ENCODE assay signal across 8 cellular contexts in genomic region chr17:28724500-28725165, GRCh38. TPM values are rescaled to one million over a fixed set of nuclear protein-coding genes. Genes with fewer than 3 reads are reported as not detected.
DNase-seq lines count a peak whose midpoint lies in the region; TF ChIP-seq lines count a peak whose summit lies in the region.

No MANE protein-coding gene starts in this region.

- no peak for TF ChIP-seq POLR2A in esophagus muscularis mucosa (IDR thresholded peaks at IDR 0.05; ENCODE audit: low read depth)

- TF ChIP-seq CTCF in esophagus muscularis mucosa (IDR thresholded peaks at IDR 0.05) = no peak

- no peak for TF ChIP-seq EP300 in esophagus muscularis mucosa (IDR thresholded peaks at IDR 0.05)

- H3K4me1 ChIP-seq in esophagus muscularis mucosa = peaks cover 46 to 76% (median 69%) of the 10 kb centered on the region in 4 donors

- peak; percentile 42 for DNase-seq in activated CD4-positive, alpha-beta T cell treated with anti-CD3 and anti-CD28 coated beads for 48 hours
- DNase-seq in activated CD4-positive, alpha-beta T cell treated with anti-CD3 and anti-CD28 coated beads, Interleukin-2, amount 50 U/mL, for 1 hour = no peak
- DNase-seq in SK-N-MC (ENCODE audit: low read depth, low spot score) (no peak), esophagus muscularis mucosa (ENCODE audit: extremely low spot score) (no peak), NCI-H748 treated with DMSO at 0.1 percent for 48 hours (lab: John Stamatoyannopoulos, UW) (no peak), anterior cingulate cortex (lab: John Stamatoyannopoulos, UW) (no peak), nucleus accumbens (lab: John Stamatoyannopoulos, UW) (no peak)

- H3K4me1 Mint-ChIP-seq in stimulated activated naive CD8-positive, alpha-beta T cell treated with anti-CD3 and anti-CD28 coated beads, Interleukin-15, Interleukin-2, amounts not matched to agents 100 ng/mL and 50 ng/mL, for 24 hours (ENCODE audit: low read depth) = peaks cover 75% of the 10 kb centered on the region

- H3K9me3 ChIP-seq in SK-N-MC (ENCODE audit: low read depth, low read length) (no peaks in the 10 kb centered on the region), esophagus muscularis mucosa (no peaks in the 10 kb centered on the region)

- peak overlapping the region; percentile 92 for H3K27ac Mint-ChIP-seq in stimulated activated naive CD8-positive, alpha-beta T cell treated with anti-CD3 and anti-CD28 coated beads, Interleukin-15, Interleukin-2, amounts not matched to agents 100 ng/mL and 50 ng/mL, for 24 hours

- H3K4me3 ChIP-seq in SK-N-MC (peak overlapping the region; percentile 96), esophagus muscularis mucosa (no peak overlapping the region)

- peaks cover 59% of the 10 kb centered on the region for H3K36me3 Mint-ChIP-seq in stimulated activated naive CD8-positive, alpha-beta T cell treated with anti-CD3 and anti-CD28 coated beads, Interleukin-15, Interleukin-2, amounts not matched to agents 100 ng/mL and 50 ng/mL, for 24 hours (ENCODE audit: low read depth)

- H3K4me3 Mint-ChIP-seq in stimulated activated naive CD8-positive, alpha-beta T cell treated with anti-CD3 and anti-CD28 coated beads, Interleukin-15, Interleukin-2, amounts not matched to agents 100 ng/mL and 50 ng/mL, for 24 hours = peak overlapping the region; percentile 99

- WGBS in esophagus muscularis mucosa = 79% methylated on average over 10 of the region's 10 CpGs

- H3K9me3 Mint-ChIP-seq in stimulated activated naive CD8-positive, alpha-beta T cell treated with anti-CD3 and anti-CD28 coated beads, Interleukin-15, Interleukin-2, amounts not matched to agents 100 ng/mL and 50 ng/mL, for 24 hours = no peaks in the 10 kb centered on the region

- no peaks in the 10 kb centered on the region for H3K27me3 ChIP-seq in esophagus muscularis mucosa

- no peak overlapping the region for H3K9ac ChIP-seq in SK-N-MC (ENCODE audit: insufficient read length)

- no peaks in the 10 kb centered on the region for H3K27me3 Mint-ChIP-seq in stimulated activated naive CD8-positive, alpha-beta T cell treated with anti-CD3 and anti-CD28 coated beads, Interleukin-15, Interleukin-2, amounts not matched to agents 100 ng/mL and 50 ng/mL, for 24 hours

- intact Hi-C loops in esophagus muscularis mucosa (cut with DNase I) = loop anchor here (5.0 kb wide), 1 partner anchor 38 kb away; no protein-coding TSS in a partner anchor

- H3K36me3 ChIP-seq in SK-N-MC (ENCODE audit: insufficient read depth, low read length) (peaks cover 51% of the 10 kb centered on the region), esophagus muscularis mucosa (peaks cover 33 to 44% (median 40%) of the 10 kb centered on the region in 4 donors)

- peak overlapping the region; percentile 85 for H3K27ac ChIP-seq in SK-N-MC
- H3K27ac ChIP-seq in esophagus muscularis mucosa (replicated peaks in 1 of 4) = peak overlapping the region in 3 of 4 donors; percentile 95 to 98 (median 97)

RNA-seq across cellular contexts. Expression of gene TLCD1, which starts 1.4 kb away (rescaled TPM):
- total RNA-seq in esophagus muscularis mucosa = 1 to 10 TPM in 3 of 4 donors, not detected in 1; 1.0 to 1.5 (median 1.3) TPM

RNA-seq across cellular contexts. Expression of gene NEK8, which starts 4.0 kb away (rescaled TPM):
- total RNA-seq in esophagus muscularis mucosa = 1 to 10 TPM in 3 of 4 donors, under 1 TPM in 1; 0.83 to 2.1 (median 1.6) TPM

RNA-seq across cellular contexts. Expression of gene RPL23A, which starts 4.8 kb away (rescaled TPM):
- total RNA-seq in esophagus muscularis mucosa = 100 to 1,000 TPM; 378 to 728 (median 558) TPM

RNA-seq across cellular contexts. Expression of gene RAB34, which starts 7.0 kb away (rescaled TPM):
- 100 to 1,000 TPM; 147 to 216 (median 202) TPM for total RNA-seq in esophagus muscularis mucosa

RNA-seq across cellular contexts. Expression of gene PROCA1, which starts 12.9 kb away (rescaled TPM):
- 1 to 10 TPM in 1 of 4 donors, under 1 TPM in 3; 0.50 to 2.1 (median 0.85) TPM for total RNA-seq in esophagus muscularis mucosa
